Comparison of ENCODE assay signal across 8 cellular contexts in genomic region chr2:96816836-96817702, GRCh38. TPM values are rescaled to one million over a fixed set of nuclear protein-coding genes. Genes with fewer than 3 reads are reported as not detected.
DNase-seq lines count a peak whose midpoint lies in the region; ATAC-seq, FAIRE-seq and TF ChIP-seq lines count a peak whose summit lies in the region.

No MANE protein-coding gene starts in this region.

- no peak for DNase-seq in activated T-cell treated with anti-CD3 and anti-CD28 coated beads, Interleukin-2, amount 50 U/mL, for 4 hours
- DNase-seq in activated T-cell treated with anti-CD3 and anti-CD28 coated beads for 4 hours (no peak), MM.1S (no peak), RCC 7860 (ENCODE audit: low spot score) (no peak), GM19240 (ENCODE audit: insufficient read length, low spot score) (no peak)
- DNase-seq in central memory CD8-positive, alpha-beta T cell (ENCODE audit: low spot score in 2 of 2), result no peak

- no peak overlapping the region for H2AFZ ChIP-seq in MM.1S (ENCODE audit: low read length)

- H3K9me3 ChIP-seq in MM.1S (replicated peaks; ENCODE audit: insufficient read depth, low read length) (no peaks in the 10 kb centered on the region), mucosa of rectum (ENCODE audit: control insufficient read depth in 2 of 2, low read length in 2 of 2) (no peaks in the 10 kb centered on the region)

- TF ChIP-seq CTCF in MM.1S (IDR thresholded peaks at IDR 0.05; ENCODE audit: low read length), result no peak

- peak overlapping the region; percentile 84 for H3K4me3 Mint-ChIP-seq in activated T-cell treated with anti-CD3 and anti-CD28 coated beads, Interleukin-2, amount 50 U/mL, for 4 hours
- peak overlapping the region; percentile 83 for H3K4me3 Mint-ChIP-seq in central memory CD8-positive, alpha-beta T cell

- H3K27me3 ChIP-seq in MM.1S (replicated peaks; ENCODE audit: insufficient read depth, low read length) (no peaks in the 10 kb centered on the region), mucosa of rectum (ENCODE audit: control insufficient read depth in 2 of 2, insufficient read depth in 2 of 2, low read length in 2 of 2) (no peaks in the 10 kb centered on the region)

- H3K36me3 ChIP-seq in MM.1S (replicated peaks; ENCODE audit: insufficient read depth, low read length) (no peaks in the 10 kb centered on the region), mucosa of rectum (ENCODE audit: control insufficient read depth in 2 of 2, insufficient read depth in 2 of 2, low read length in 2 of 2) (peaks cover 7 to 16% of the 10 kb centered on the region in 2 donors)

- H3K9me2 ChIP-seq in MM.1S (replicated peaks; ENCODE audit: insufficient read depth, low read length), result no peaks in the 10 kb centered on the region

- H3F3A ChIP-seq in MM.1S (ENCODE audit: insufficient read depth, low read length), result peaks cover 8% of the 10 kb centered on the region; the same call in 1 of the 2 replicates

- peak overlapping the region; percentile 98 for H3K4me2 ChIP-seq in MM.1S (ENCODE audit: low read depth, low read length)

- peaks cover 49% of the 10 kb centered on the region for H3K79me2 ChIP-seq in MM.1S (ENCODE audit: low read length)

- H3K27me3 Mint-ChIP-seq in activated T-cell treated with anti-CD3 and anti-CD28 coated beads, Interleukin-2, amount 50 U/mL, for 4 hours (ENCODE audit: low read depth), result no peaks in the 10 kb centered on the region
- no peaks in the 10 kb centered on the region for H3K27me3 Mint-ChIP-seq in central memory CD8-positive, alpha-beta T cell

- no peaks in the 10 kb centered on the region for H4K20me1 ChIP-seq in MM.1S (ENCODE audit: insufficient read depth, low read length)

- H3K27ac ChIP-seq in MM.1S (ENCODE audit: low read length) (no peak overlapping the region), mucosa of rectum (ENCODE audit: low read depth in 2 of 2, low read length in 2 of 2) (no peak overlapping the region)

- peaks cover 59% of the 10 kb centered on the region for H3K4me1 Mint-ChIP-seq in activated T-cell treated with anti-CD3 and anti-CD28 coated beads, Interleukin-2, amount 50 U/mL, for 4 hours (ENCODE audit: low read depth)
- H3K4me1 Mint-ChIP-seq in central memory CD8-positive, alpha-beta T cell, result peaks cover 56% of the 10 kb centered on the region

- peak overlapping the region; percentile 82 for H3K27ac Mint-ChIP-seq in central memory CD8-positive, alpha-beta T cell (ENCODE audit: low read depth)

- no peak for FAIRE-seq in RCC 7860 (lab: Jason Lieb, UNC)

- H3K4me3 ChIP-seq in MM.1S (ENCODE audit: low read length) (peak overlapping the region; percentile 76), mucosa of rectum (ENCODE audit: low read length in 2 of 2) (peak overlapping the region; percentile 79 to 87)

- peaks cover 7% of the 10 kb centered on the region for H3K36me3 Mint-ChIP-seq in activated T-cell treated with anti-CD3 and anti-CD28 coated beads, Interleukin-2, amount 50 U/mL, for 4 hours (ENCODE audit: insufficient read depth)
- peaks cover 14% of the 10 kb centered on the region for H3K36me3 Mint-ChIP-seq in central memory CD8-positive, alpha-beta T cell (ENCODE audit: insufficient read depth)

- H3K9me3 Mint-ChIP-seq in activated T-cell treated with anti-CD3 and anti-CD28 coated beads, Interleukin-2, amount 50 U/mL, for 4 hours, result no peaks in the 10 kb centered on the region
- H3K9me3 Mint-ChIP-seq in central memory CD8-positive, alpha-beta T cell, result no peaks in the 10 kb centered on the region

- peak overlapping the region; percentile 50; the same call in 1 of the 2 replicates for H3K9ac ChIP-seq in MM.1S (ENCODE audit: low read length)
- H3K9ac ChIP-seq in mucosa of rectum (ENCODE audit: low read depth in 1 of 2, low read length in 2 of 2), result peak overlapping the region; percentile 57 to 63

- H3K4me1 ChIP-seq in MM.1S (ENCODE audit: low read length) (peaks cover 24% of the 10 kb centered on the region), mucosa of rectum (ENCODE audit: control insufficient read depth in 2 of 2, insufficient read depth in 2 of 2, low read length in 2 of 2) (peaks cover 41 to 53% of the 10 kb centered on the region in 2 donors)

- ATAC-seq in activated T-cell treated with anti-CD3 and anti-CD28 coated beads, Interleukin-2, amount 50 U/mL, for 4 hours, result no peak
- no peak for ATAC-seq in central memory CD8-positive, alpha-beta T cell (replicated peaks; ENCODE audit: extremely low read depth, poor library complexity, severe bottlenecking)
- ATAC-seq in GM18907 (IDR thresholded peaks at IDR 0.05; ENCODE audit: unreplicated experiment), result no peak

RNA-seq across cellular contexts. Expression of gene CNNM3, which starts 1.0 kb away (rescaled TPM):
- 10 to 100 TPM; 22.8 to 26.1 (median 24.4) TPM for total RNA-seq in activated T-cell treated with anti-CD3 and anti-CD28 coated beads, Interleukin-2, amount 50 U/mL, for 4 hours

RNA-seq across cellular contexts. Expression of gene ANKRD23, which starts 26.8 kb away (rescaled TPM):
- total RNA-seq in activated T-cell treated with anti-CD3 and anti-CD28 coated beads, Interleukin-2, amount 50 U/mL, for 4 hours, result 1 to 10 TPM; 2.9 to 6.3 (median 4.6) TPM

RNA-seq across cellular contexts. Expression of gene ANKRD39, which starts 40.7 kb away (rescaled TPM):
- 10 to 100 TPM; 42.4 to 44.4 (median 44.3) TPM for total RNA-seq in activated T-cell treated with anti-CD3 and anti-CD28 coated beads, Interleukin-2, amount 50 U/mL, for 4 hours

RNA-seq across cellular contexts. Expression of gene SEMA4C, which starts 52.8 kb away (rescaled TPM):
- 1 to 10 TPM; 7.5 to 9.7 (median 9.0) TPM for total RNA-seq in activated T-cell treated with anti-CD3 and anti-CD28 coated beads, Interleukin-2, amount 50 U/mL, for 4 hours

RNA-seq across cellular contexts. Expression of gene CNNM4, which starts 56.4 kb away (rescaled TPM):
- 1 to 10 TPM; 6.3 to 6.9 (median 6.4) TPM for total RNA-seq in activated T-cell treated with anti-CD3 and anti-CD28 coated beads, Interleukin-2, amount 50 U/mL, for 4 hours
